Comparison of ENCODE assay signal across 6 cellular contexts in the genomic region with DNA sequence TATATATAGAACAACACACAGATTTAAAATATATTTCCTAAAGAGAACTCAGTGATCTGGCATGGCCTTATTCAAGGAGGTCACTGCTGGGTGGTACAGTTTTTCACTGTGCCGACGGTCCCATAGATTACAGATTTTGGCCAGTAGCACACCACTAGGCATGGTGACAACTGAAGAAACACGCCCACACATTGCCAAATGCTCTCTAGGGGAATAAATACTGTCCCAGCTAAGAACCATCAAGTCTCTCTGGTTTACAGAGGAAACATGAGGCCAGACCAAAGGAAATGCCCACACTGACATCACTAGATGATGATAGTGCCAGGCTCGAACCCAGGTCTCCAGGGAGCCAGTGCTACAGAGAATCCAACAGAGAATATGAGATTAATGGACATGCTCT.
"Had no signal": no experiment of that assay in that cellular context is flagged by ENCODE, and none has a peak within 500 bp of the region (broad histone marks: within the 10 kb centered on the region; RNA-seq: fewer than 3 reads in every experiment).

No MANE protein-coding gene starts in this region.

- H3K4me1 Mint-ChIP-seq: GM23338, H9 had no signal

- H3K4me3 Mint-ChIP-seq: GM23338, H9 had no signal

- H3K27ac Mint-ChIP-seq: GM23338, H9 had no signal

- DNase-seq: H9, HCEC 1CT, IMR-90, KG1 had no signal

- H3K4me3 ChIP-seq: GM23338, K562 had no signal

- H3K4me2 ChIP-seq: GM23338 had no signal

- ATAC-seq: GM23338, K562 had no signal
